Comparison of ENCODE assay signal across 1 cellular context in genomic region chr10:71985542-71986250, GRCh38.
TF ChIP-seq lines count a peak whose summit lies in the region.

No MANE protein-coding gene starts in this region.

TF ChIP-seq in HepG2, 621 proteins besides CTCF, POLR2A, EP300 and RAD21:
- TF ChIP-seq ZNF7 (CRISPR knock-in tag; IDR thresholded peaks at IDR 0.05) = peak; percentile 74
- TF ChIP-seq KLF16 (CRISPR knock-in tag; IDR thresholded peaks at IDR 0.05) = no peak
- peak; percentile 97 for TF ChIP-seq ZBTB33 (CRISPR knock-in tag; IDR thresholded peaks at IDR 0.05)
- no peak for TF ChIP-seq RAD51 (IDR thresholded peaks at IDR 0.05; ENCODE audit: borderline replicate concordance)
- peak; percentile 79 for TF ChIP-seq ZBTB38 (CRISPR knock-in tag; IDR thresholded peaks at IDR 0.05)
- TF ChIP-seq ZBTB46 (CRISPR knock-in tag; IDR thresholded peaks at IDR 0.05; ENCODE audit: borderline replicate concordance) = peak; percentile 60; the same call in 1 of the 2 replicates
TF ChIP-seq in HepG2: peak in this region for 4.
